Comparison of ENCODE assay signal across 9 cellular contexts in the genomic region with DNA sequence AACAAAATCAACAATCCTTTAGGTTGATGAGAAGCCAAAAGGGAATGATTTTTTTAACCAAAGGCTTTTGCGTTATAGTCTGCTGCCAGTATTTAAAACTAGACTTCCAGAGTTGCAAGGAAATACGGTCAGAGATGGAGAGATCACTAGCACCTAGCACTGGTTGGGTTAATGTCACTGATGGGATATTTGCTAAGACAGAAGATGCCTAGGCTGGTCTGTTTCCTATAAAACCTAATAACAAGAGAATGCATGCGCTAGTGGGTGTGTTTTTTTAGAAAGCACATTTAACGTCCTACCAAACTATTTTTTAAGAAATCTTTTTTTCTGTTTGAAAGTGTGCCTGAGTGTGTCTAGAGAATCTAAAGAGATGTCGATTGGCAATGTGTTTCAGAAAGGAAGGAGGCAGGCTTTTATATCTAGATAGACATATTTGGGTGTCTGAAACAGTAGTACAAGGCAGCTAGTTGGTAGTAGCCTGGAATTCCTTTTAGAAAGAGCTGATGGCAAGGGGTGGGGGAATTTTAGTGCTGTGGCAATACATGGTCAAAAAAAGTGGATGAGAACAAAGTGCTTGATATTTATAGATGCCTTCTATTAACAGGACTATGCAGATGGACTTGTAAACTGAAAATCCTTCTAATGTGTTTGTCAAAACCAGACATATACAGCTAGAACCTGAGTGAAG. TPM values are rescaled to one million over a fixed set of nuclear protein-coding genes. Genes with fewer than 3 reads are reported as not detected.
DNase-seq lines count a peak whose midpoint lies in the region; FAIRE-seq and TF ChIP-seq lines count a peak whose summit lies in the region.
"Had no signal": no experiment of that assay in that cellular context is flagged by ENCODE, and none has a peak within 500 bp of the region (broad histone marks: within the 10 kb centered on the region; RNA-seq: fewer than 3 reads in every experiment).

No MANE protein-coding gene starts in this region.

- H3K9ac ChIP-seq in neural progenitor cell, result peak overlapping the region; percentile 25

- H3K27me3 Mint-ChIP-seq in neural progenitor cell (ENCODE audit: insufficient read depth, low read depth), result no peaks in the 10 kb centered on the region

- H3K79me2 ChIP-seq in ACC112 (ENCODE audit: control insufficient read depth, insufficient read depth, low read length, unreplicated experiment), result peaks cover 57% of the 10 kb centered on the region
- H3K79me2 ChIP-seq in neural progenitor cell (ENCODE audit: low read depth), result peaks cover 13% of the 10 kb centered on the region

- no peaks in the 10 kb centered on the region for H3K9me3 Mint-ChIP-seq in neural progenitor cell

- H4K20me1 ChIP-seq in neural progenitor cell (ENCODE audit: low read depth), result no peaks in the 10 kb centered on the region

- H3K4me1 ChIP-seq in ACC112 (ENCODE audit: control insufficient read depth, insufficient read depth, low read length, unreplicated experiment), result peaks cover 45% of the 10 kb centered on the region
- peaks cover 22% of the 10 kb centered on the region for H3K4me1 ChIP-seq in neural progenitor cell

- DNase-seq in foreskin fibroblast (peak in 1 of 2 donors; percentile 52), neural progenitor cell (ENCODE audit: low spot score) (no peak), iPS-NIHi7 (ENCODE audit: extremely low spot score) (no peak), GM12892 (ENCODE audit: insufficient read length) (no peak), LoVo (ENCODE audit: low spot score) (no peak)
- DNase-seq in activated effector memory CD4-positive, alpha-beta T cell treated with Interleukin-2 at 50 U/mL for 16 hours, result no peak
- DNase-seq: NCI-H748 treated with DMSO at 0.1 percent for 48 hours had no signal

- TF ChIP-seq POLR2A in GM12892 (IDR thresholded peaks at IDR 0.05; ENCODE audit: low read depth, low read length), result no peak

- FAIRE-seq in GM12892 (lab: Jason Lieb, UNC), result no peak

- H2AFZ ChIP-seq in ACC112 (ENCODE audit: low read length, unreplicated experiment), result no peak overlapping the region
- peak overlapping the region; percentile 81 for H2AFZ ChIP-seq in neural progenitor cell (replicated peaks)

- peaks cover 5% of the 10 kb centered on the region; the same call in 1 of the 2 replicates for H3K36me3 ChIP-seq in ACC112 (ENCODE audit: insufficient read depth, low read length)
- no peaks in the 10 kb centered on the region for H3K36me3 ChIP-seq in neural progenitor cell

- no peaks in the 10 kb centered on the region for H3K9me3 ChIP-seq in neural progenitor cell (ENCODE audit: low read depth)

- H3K27ac Mint-ChIP-seq in neural progenitor cell, result peak overlapping the region; percentile 2

- TF ChIP-seq CTCF in VCaP (conservative IDR thresholded peaks at IDR 0.05), result no peak
- no peak for TF ChIP-seq CTCF in foreskin fibroblast (IDR thresholded peaks at IDR 0.05; ENCODE audit: low read depth, low read length)
- TF ChIP-seq CTCF in neural progenitor cell (IDR thresholded peaks at IDR 0.05), result no peak

- H3K27ac ChIP-seq in ACC112 (ENCODE audit: low read depth, low read length) (peak overlapping the region; percentile 90), VCaP (peak overlapping the region; percentile 75), neural progenitor cell (no peak overlapping the region)

- no peaks in the 10 kb centered on the region for H3K36me3 Mint-ChIP-seq in neural progenitor cell

- H3K4me1 Mint-ChIP-seq in neural progenitor cell, result peaks cover 33% of the 10 kb centered on the region

- H3K4me3 ChIP-seq in ACC112 (ENCODE audit: low read depth, low read length) (peak overlapping the region; percentile 85), foreskin fibroblast (ENCODE audit: low read depth in 1 of 2, low read length in 2 of 2) (peak overlapping the region; percentile 80 to 84), neural progenitor cell (peak overlapping the region; percentile 52)

- peak overlapping the region; percentile 84 for H3K4me2 ChIP-seq in neural progenitor cell

- no peaks in the 10 kb centered on the region for H3K27me3 ChIP-seq in ACC112 (ENCODE audit: insufficient read depth, low read length)
- no peaks in the 10 kb centered on the region for H3K27me3 ChIP-seq in neural progenitor cell

- H3K4me3 Mint-ChIP-seq in neural progenitor cell, result peak overlapping the region; percentile 91

- H3F3A ChIP-seq in neural progenitor cell (ENCODE audit: low read depth), result peaks cover 13% of the 10 kb centered on the region

RNA-seq across cellular contexts. Expression of gene CALD1, which starts 0.9 kb away (rescaled TPM):
- total RNA-seq in neural progenitor cell (ENCODE audit: low replicate concordance), result 90.2 and 118 TPM in 2 replicates
- polyA plus RNA-seq in GM12892 (2012; ENCODE audit: missing spikeins), result 0.55 TPM
